ENCODE assay signal across 8 cellular contexts in genomic region chr11:76810151-76810853, GRCh38. TPM values are rescaled to one million over a fixed set of nuclear protein-coding genes. Genes with fewer than 3 reads are reported as not detected.
DNase-seq lines count a peak whose midpoint lies in the region; ATAC-seq, FAIRE-seq and TF ChIP-seq lines count a peak whose summit lies in the region.

No MANE protein-coding gene starts in this region.

- DNase-seq in HFFc6 (peak; percentile 34), erythroblast (lab: John Stamatoyannopoulos, UW) (peak; percentile 47 to 62), pancreas (peak in 1 of 6 donors; percentile 53), NCI-H345 (lab: John Stamatoyannopoulos, UW) (no peak)

- H3K36me3 ChIP-seq in ACC112 (ENCODE audit: insufficient read depth, low read length) (no peaks in the 10 kb centered on the region), pancreas (no peaks in the 10 kb centered on the region)

- H3K27ac ChIP-seq in ACC112 (ENCODE audit: low read depth, low read length), result no peak overlapping the region
- H3K27ac ChIP-seq in pancreas, result no peak overlapping the region

- no peaks in the 10 kb centered on the region for H3K79me2 ChIP-seq in ACC112 (ENCODE audit: control insufficient read depth, insufficient read depth, low read length, unreplicated experiment)

- TF ChIP-seq POLR2A in erythroblast (IDR thresholded peaks at IDR 0.05; ENCODE audit: low read length), result no peak

- WGBS in pancreas, 2 donors, result 59 to 67% methylated on average over 11 of the region's 11 CpGs

- no peak overlapping the region for H3K27ac Mint-ChIP-seq in HFFc6
- H3K27ac Mint-ChIP-seq in T-helper 1 cell treated with Interleukin-12 subunit alpha and Interleukin-12 subunit beta and Interleukin-4 antibody, amounts not matched to agents 30 μg/mL and 1 μg/mL, for 36 hours, result peak overlapping the region; percentile 22

- intact Hi-C loops in pancreas (cut with DNase I), result loop anchor here in 1 of 3 donors (10.0 kb wide), 1 partner anchor 234 kb away; no protein-coding TSS in a partner anchor

- H3K9me3 ChIP-seq in pancreas, result no peaks in the 10 kb centered on the region

- peak; percentile 36 to 69 (median 62) for ATAC-seq in pancreas
- ATAC-seq in GM18909 (IDR thresholded peaks at IDR 0.05; ENCODE audit: poor library complexity, unreplicated experiment), result no peak
- no peak for ATAC-seq in GM18517 (IDR thresholded peaks at IDR 0.05; ENCODE audit: unreplicated experiment)

- peak; percentile 83 for TF ChIP-seq CTCF in HFFc6 (IDR thresholded peaks at IDR 0.05)
- TF ChIP-seq CTCF in pancreas (IDR thresholded peaks at IDR 0.05), result peak; percentile 18 to 46 (median 31)

- H3K27me3 ChIP-seq in ACC112 (ENCODE audit: insufficient read depth, low read length), result no peaks in the 10 kb centered on the region
- no peaks in the 10 kb centered on the region for H3K27me3 ChIP-seq in pancreas

- H3K4me3 ChIP-seq in ACC112 (ENCODE audit: low read depth, low read length), result no peak overlapping the region
- H3K4me3 ChIP-seq in pancreas, result no peak overlapping the region

- H3K9me3 Mint-ChIP-seq in HFFc6, result peaks cover 17% of the 10 kb centered on the region
- peaks cover 6% of the 10 kb centered on the region for H3K9me3 Mint-ChIP-seq in T-helper 1 cell treated with Interleukin-12 subunit alpha and Interleukin-12 subunit beta and Interleukin-4 antibody, amounts not matched to agents 30 μg/mL and 1 μg/mL, for 36 hours

- peak overlapping the region; percentile 95 for H2AFZ ChIP-seq in ACC112 (ENCODE audit: low read length, unreplicated experiment)

- H3K4me1 ChIP-seq in ACC112 (ENCODE audit: control insufficient read depth, insufficient read depth, low read length, unreplicated experiment), result peaks cover 15% of the 10 kb centered on the region
- H3K4me1 ChIP-seq in pancreas, result peaks cover 0 to 5% (median 0%) of the 10 kb centered on the region in 3 donors

- peaks cover 24% of the 10 kb centered on the region for H3K4me1 Mint-ChIP-seq in HFFc6 (ENCODE audit: low read depth)
- peaks cover 21% of the 10 kb centered on the region for H3K4me1 Mint-ChIP-seq in T-helper 1 cell treated with Interleukin-12 subunit alpha and Interleukin-12 subunit beta and Interleukin-4 antibody, amounts not matched to agents 30 μg/mL and 1 μg/mL, for 36 hours (ENCODE audit: low read depth)

- H3K36me3 Mint-ChIP-seq in HFFc6 (ENCODE audit: low read depth), result peaks cover 2% of the 10 kb centered on the region
- no peaks in the 10 kb centered on the region for H3K36me3 Mint-ChIP-seq in T-helper 1 cell treated with Interleukin-12 subunit alpha and Interleukin-12 subunit beta and Interleukin-4 antibody, amounts not matched to agents 30 μg/mL and 1 μg/mL, for 36 hours (ENCODE audit: low read depth)

- no peak for FAIRE-seq in pancreas (lab: Jason Lieb, UNC)

- peaks cover 3% of the 10 kb centered on the region; the same call in 1 of the 2 replicates for H3K27me3 Mint-ChIP-seq in HFFc6 (ENCODE audit: insufficient read depth)
- peaks cover 4% of the 10 kb centered on the region for H3K27me3 Mint-ChIP-seq in T-helper 1 cell treated with Interleukin-12 subunit alpha and Interleukin-12 subunit beta and Interleukin-4 antibody, amounts not matched to agents 30 μg/mL and 1 μg/mL, for 36 hours (ENCODE audit: low read depth)

- no peak overlapping the region for H3K4me3 Mint-ChIP-seq in HFFc6
- no peak overlapping the region for H3K4me3 Mint-ChIP-seq in T-helper 1 cell treated with Interleukin-12 subunit alpha and Interleukin-12 subunit beta and Interleukin-4 antibody, amounts not matched to agents 30 μg/mL and 1 μg/mL, for 36 hours

RNA-seq across cellular contexts. Expression of gene TSKU, which starts 27.1 kb away (rescaled TPM):
- total RNA-seq in HFFc6 (2021; fragmentation: NEBNext Ultra II Directional; extraction: Animal tissue kit (Norgen Biotek cat#: 25700)), result 10 to 100 TPM in 3 of 6 experiments, 1 to 10 TPM in 3; 8.3 to 11.0 (median 10.1) TPM
- 10 to 100 TPM in 5 of 6 donors, 1 to 10 TPM in 1; 9.7 to 25.2 (median 12.1) TPM for total RNA-seq in pancreas
- 1 to 10 TPM; 2.7 to 5.0 TPM for polyA plus RNA-seq in pancreas

RNA-seq across cellular contexts. Expression of gene ACER3, which starts 50.4 kb away (rescaled TPM):
- total RNA-seq in HFFc6 (2021; fragmentation: NEBNext Ultra II Directional; extraction: Animal tissue kit (Norgen Biotek cat#: 25700)), result 10 to 100 TPM; 13.9 to 18.2 (median 15.3) TPM
- total RNA-seq in pancreas, result 10 to 100 TPM in 1 of 6 donors, 1 to 10 TPM in 5; 4.9 to 13.2 (median 7.4) TPM
- 1 to 10 TPM; 2.0 to 2.6 TPM for polyA plus RNA-seq in pancreas

Comparison
In these comparisons a context has a peak if more than half of its experiments do, and no peak if none do; other contexts are left out.
1. ATAC-seq: peak in pancreas (4 of 4); none in GM18909 (single experiment) and GM18517 (single experiment).